Comparison of ENCODE assay signal across 8 cellular contexts in genomic region chr19:8580710-8581281, GRCh38. TPM values are rescaled to one million over a fixed set of nuclear protein-coding genes. Genes with fewer than 3 reads are reported as not detected.
DNase-seq lines count a peak whose midpoint lies in the region; ATAC-seq and TF ChIP-seq lines count a peak whose summit lies in the region.

No MANE protein-coding gene starts in this region.

- H3K4me3 Mint-ChIP-seq in activated CD4-positive, alpha-beta T cell treated with anti-CD3 and anti-CD28 coated beads for 36 hours: no peak overlapping the region
- no peak overlapping the region for H3K4me3 Mint-ChIP-seq in chondrocyte (ENCODE audit: unreplicated experiment)

- H3K27me3 ChIP-seq in BJ (ENCODE audit: control insufficient read depth, insufficient read depth, low read length) (no peaks in the 10 kb centered on the region; the same call in 1 of the 2 replicates), left lung (peaks cover 0 to 17% of the 10 kb centered on the region in 2 donors)

- H3K4me1 ChIP-seq in left lung: peaks cover 6 to 41% of the 10 kb centered on the region in 2 donors

- no peaks in the 10 kb centered on the region for H3K36me3 Mint-ChIP-seq in activated CD4-positive, alpha-beta T cell treated with anti-CD3 and anti-CD28 coated beads for 36 hours (ENCODE audit: low read depth)
- H3K36me3 Mint-ChIP-seq in chondrocyte (ENCODE audit: low read depth): peaks cover 3% of the 10 kb centered on the region

- intact Hi-C loops in activated CD4-positive, alpha-beta T cell treated with anti-CD3 and anti-CD28 coated beads for 36 hours (cut with DNase I, micrococcal nuclease): loop anchor here in 1 of 2 experiments (1.0 to 2.0 kb wide), 6 partner anchors 36 to 226 kb away; partner anchors contain the start of genes MARCHF2 and ZNF414
- intact Hi-C loops in left lung (cut with DNase I): no loop called here

- H3K27me3 Mint-ChIP-seq in activated CD4-positive, alpha-beta T cell treated with anti-CD3 and anti-CD28 coated beads for 36 hours: peaks cover 2% of the 10 kb centered on the region
- peaks cover 5% of the 10 kb centered on the region for H3K27me3 Mint-ChIP-seq in chondrocyte (ENCODE audit: low read depth)

- peak; percentile 43 for ATAC-seq in GM21381 (IDR thresholded peaks at IDR 0.05; ENCODE audit: unreplicated experiment)
- ATAC-seq in activated CD4-positive, alpha-beta T cell treated with anti-CD3 and anti-CD28 coated beads for 36 hours: peak; percentile 70
- peak; percentile 81 for ATAC-seq in left lung

- no peak overlapping the region for H3K4me3 ChIP-seq in BJ (ENCODE audit: low read depth, low read length)
- no peak overlapping the region for H3K4me3 ChIP-seq in left lung

- DNase-seq in BJ (ENCODE audit: low read depth) (no peak), NCI-H2196 treated with DMSO at 0.1 percent for 48 hours (lab: John Stamatoyannopoulos, UW; ENCODE audit: unreplicated experiment) (peak; percentile 66), chondrocyte (ENCODE audit: low spot score) (no peak), left lung (peak; percentile 87 to 94), cortex of kidney (lab: John Stamatoyannopoulos, UW) (no peak)
- peak; percentile 92 for DNase-seq in activated CD4-positive, alpha-beta T cell treated with anti-CD3 and anti-CD28 coated beads for 36 hours
- peak; percentile 69 to 70 (median 69) for DNase-seq in stimulated activated CD4-positive, alpha-beta T cell treated with anti-CD3 and anti-CD28 coated beads, TNF-alpha, amount 100 ng/mL, for 4 hours (ENCODE audit: low read depth in 3 of 3)

- peaks cover 1% of the 10 kb centered on the region; the same call in 1 of the 2 replicates for H3K36me3 ChIP-seq in BJ (ENCODE audit: control insufficient read depth, insufficient read depth, low read length)
- H3K36me3 ChIP-seq in left lung: peaks cover 0 to 8% of the 10 kb centered on the region in 2 donors

- CTCF ChIA-PET in BJ (lab: Yijun Ruan, JAX): interaction anchor here (0.6 to 7.1 kb wide), 38 partner anchors 9 to 279 kb away, joined by 3 to 83 read pairs (median 5); no protein-coding TSS in a partner anchor
- CTCF ChIA-PET in activated CD4-positive, alpha-beta T cell treated with anti-CD3 and anti-CD28 coated beads for 36 hours (lab: Charles Lee): interaction anchor here (0.7 to 6.7 kb wide), 23 partner anchors 9 to 854 kb away, joined by 3 to 49 read pairs (median 7); partner anchors contain the start of gene CERS4

- POLR2A ChIA-PET in BJ (lab: Charles Lee): no interaction called here
- POLR2A ChIA-PET in activated CD4-positive, alpha-beta T cell treated with anti-CD3 and anti-CD28 coated beads for 36 hours (lab: Charles Lee): interaction anchor here (0.5 to 0.6 kb wide), 2 partner anchors 86 to 142 kb away, joined by 3 to 4 read pairs; no protein-coding TSS in a partner anchor

- peaks cover 29% of the 10 kb centered on the region for H3K4me1 Mint-ChIP-seq in activated CD4-positive, alpha-beta T cell treated with anti-CD3 and anti-CD28 coated beads for 36 hours
- H3K4me1 Mint-ChIP-seq in chondrocyte (ENCODE audit: low read depth): peaks cover 6% of the 10 kb centered on the region

- no peaks in the 10 kb centered on the region for H3K9me3 Mint-ChIP-seq in activated CD4-positive, alpha-beta T cell treated with anti-CD3 and anti-CD28 coated beads for 36 hours (ENCODE audit: low read depth)
- H3K9me3 Mint-ChIP-seq in chondrocyte (ENCODE audit: low read depth): no peaks in the 10 kb centered on the region

- H3K27ac ChIP-seq in left lung: no peak overlapping the region

- no peak overlapping the region for H3K27ac Mint-ChIP-seq in activated CD4-positive, alpha-beta T cell treated with anti-CD3 and anti-CD28 coated beads for 36 hours
- no peak overlapping the region for H3K27ac Mint-ChIP-seq in chondrocyte (ENCODE audit: unreplicated experiment)

- peak; percentile 96 for TF ChIP-seq CTCF in BJ (IDR thresholded peaks at IDR 0.05; ENCODE audit: insufficient read depth, low read depth, low read length)
- TF ChIP-seq CTCF in chondrocyte (IDR thresholded peaks at IDR 0.05): peak; percentile 100
- TF ChIP-seq CTCF in left lung (IDR thresholded peaks at IDR 0.05): peak; percentile 100

- no peaks in the 10 kb centered on the region for H3K9me3 ChIP-seq in left lung

RNA-seq across cellular contexts. Expression of gene MYO1F, which starts 3.6 kb away (rescaled TPM):
- polyA plus RNA-seq in BJ (2011; rRNA removed): 0.29 and 0.33 TPM in 2 replicates
- 0.19 TPM in 1 of 2 replicates, not detected in the other for polyA minus RNA-seq in BJ (2011; rRNA and poly(A)+ RNA removed)
- total RNA-seq in activated CD4-positive, alpha-beta T cell treated with anti-CD3 and anti-CD28 coated beads for 36 hours: 10 to 100 TPM; 13.7 to 18.3 TPM
- total RNA-seq in chondrocyte (0.23 to 0.50 TPM in 2 of 3 replicates, not detected in the other), left lung (100 to 1,000 TPM in 1 of 2 donors, 10 to 100 TPM in 1; 42.6 to 161 TPM)

RNA-seq across cellular contexts. Expression of gene ADAMTS10, which starts 29.7 kb away (rescaled TPM):
- polyA plus RNA-seq in BJ (2011; rRNA removed): 5.6 and 10.4 TPM in 2 replicates
- 6.3 and 7.9 TPM in 2 replicates for polyA minus RNA-seq in BJ (2011; rRNA and poly(A)+ RNA removed)
- total RNA-seq in activated CD4-positive, alpha-beta T cell treated with anti-CD3 and anti-CD28 coated beads for 36 hours: 1 to 10 TPM; 4.5 to 5.0 TPM
- 69.3 to 100 TPM (median 73.6 TPM) in 3 replicates for total RNA-seq in chondrocyte
- 10 to 100 TPM; 18.5 to 23.9 TPM for total RNA-seq in left lung

RNA-seq across cellular contexts. Expression of gene NFILZ, which starts 49.6 kb away (rescaled TPM):
- not detected in 2 replicates for polyA plus RNA-seq in BJ (2011; rRNA removed)
- polyA minus RNA-seq in BJ (2011; rRNA and poly(A)+ RNA removed): not detected in 2 replicates
- not detected for total RNA-seq in activated CD4-positive, alpha-beta T cell treated with anti-CD3 and anti-CD28 coated beads for 36 hours
- total RNA-seq in chondrocyte: not detected in 3 replicates
- not detected for total RNA-seq in left lung

Comparison
In these comparisons a context has a peak if more than half of its experiments do, and no peak if none do; other contexts are left out.
1. DNase-seq: peak in NCI-H2196 treated with DMSO at 0.1 percent for 48 hours (single experiment), activated CD4-positive, alpha-beta T cell treated with anti-CD3 and anti-CD28 coated beads for 36 hours (single experiment), left lung (2 of 2) and stimulated activated CD4-positive, alpha-beta T cell treated with anti-CD3 and anti-CD28 coated beads, TNF-alpha, amount 100 ng/mL, for 4 hours (3 of 3); none in BJ (single experiment), chondrocyte (single experiment) and cortex of kidney (single experiment).
2. Peak in every context shown above with its lines, with median percentiles within 50 percentile points of each other: CTCF ChIP-seq and ATAC-seq.